ENCODE assay signal across 1 cellular context in the genomic region with DNA sequence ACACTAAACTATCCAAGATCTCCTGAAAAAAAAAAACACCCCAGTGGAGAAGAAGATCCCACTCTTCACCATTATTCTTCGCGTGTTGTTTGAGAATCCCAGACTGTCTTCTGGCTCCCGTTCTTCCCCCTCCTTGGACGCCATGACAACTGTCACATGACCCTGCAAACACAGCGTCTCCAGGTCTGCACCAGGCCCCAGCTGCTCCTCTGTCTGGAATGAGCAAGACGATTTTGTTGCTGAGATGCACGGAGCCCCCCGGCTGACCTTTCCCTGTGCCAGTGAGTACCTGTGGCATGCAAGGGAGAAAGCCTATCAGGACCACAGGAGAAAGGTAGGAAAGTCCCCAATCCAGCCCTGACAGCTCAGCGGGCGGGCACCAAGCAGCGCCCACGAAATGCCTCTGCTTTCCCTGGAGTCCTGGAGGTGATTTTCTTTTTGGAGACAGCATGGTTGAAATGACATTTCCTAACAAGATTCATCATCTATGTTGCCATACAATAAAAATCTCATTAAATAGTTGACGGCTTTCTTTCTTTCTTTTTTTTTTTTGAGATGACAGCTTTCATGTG.
TF ChIP-seq lines count a peak whose summit lies in the region.

A gene (plus strand): TSS at position 171 of the 572 bp plus-strand sequence. CDS start 74 bp downstream, at position 245.

TF ChIP-seq in GM23338, 12 proteins besides CTCF, POLR2A, EP300 and RAD21 (continued from another document):
- TF ChIP-seq, protein P1, sequence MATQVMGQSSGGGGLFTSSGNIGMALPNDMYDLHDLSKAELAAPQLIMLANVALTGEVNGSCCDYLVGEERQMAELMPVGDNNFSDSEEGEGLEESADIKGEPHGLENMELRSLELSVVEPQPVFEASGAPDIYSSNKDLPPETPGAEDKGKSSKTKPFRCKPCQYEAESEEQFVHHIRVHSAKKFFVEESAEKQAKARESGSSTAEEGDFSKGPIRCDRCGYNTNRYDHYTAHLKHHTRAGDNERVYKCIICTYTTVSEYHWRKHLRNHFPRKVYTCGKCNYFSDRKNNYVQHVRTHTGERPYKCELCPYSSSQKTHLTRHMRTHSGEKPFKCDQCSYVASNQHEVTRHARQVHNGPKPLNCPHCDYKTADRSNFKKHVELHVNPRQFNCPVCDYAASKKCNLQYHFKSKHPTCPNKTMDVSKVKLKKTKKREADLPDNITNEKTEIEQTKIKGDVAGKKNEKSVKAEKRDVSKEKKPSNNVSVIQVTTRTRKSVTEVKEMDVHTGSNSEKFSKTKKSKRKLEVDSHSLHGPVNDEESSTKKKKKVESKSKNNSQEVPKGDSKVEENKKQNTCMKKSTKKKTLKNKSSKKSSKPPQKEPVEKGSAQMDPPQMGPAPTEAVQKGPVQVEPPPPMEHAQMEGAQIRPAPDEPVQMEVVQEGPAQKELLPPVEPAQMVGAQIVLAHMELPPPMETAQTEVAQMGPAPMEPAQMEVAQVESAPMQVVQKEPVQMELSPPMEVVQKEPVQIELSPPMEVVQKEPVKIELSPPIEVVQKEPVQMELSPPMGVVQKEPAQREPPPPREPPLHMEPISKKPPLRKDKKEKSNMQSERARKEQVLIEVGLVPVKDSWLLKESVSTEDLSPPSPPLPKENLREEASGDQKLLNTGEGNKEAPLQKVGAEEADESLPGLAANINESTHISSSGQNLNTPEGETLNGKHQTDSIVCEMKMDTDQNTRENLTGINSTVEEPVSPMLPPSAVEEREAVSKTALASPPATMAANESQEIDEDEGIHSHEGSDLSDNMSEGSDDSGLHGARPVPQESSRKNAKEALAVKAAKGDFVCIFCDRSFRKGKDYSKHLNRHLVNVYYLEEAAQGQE (IDR thresholded peaks at IDR 0.05; ENCODE audit: unreplicated experiment), result no peak
- TF ChIP-seq POLR2AphosphoS5 (IDR thresholded peaks at IDR 0.05; ENCODE audit: low read depth), result no peak
- no peak for TF ChIP-seq EZH2 (IDR thresholded peaks at IDR 0.05; ENCODE audit: low read depth, unreplicated experiment)
- TF ChIP-seq JUNB (IDR thresholded peaks at IDR 0.05; ENCODE audit: unreplicated experiment), result no peak
- TF ChIP-seq, protein P2, sequence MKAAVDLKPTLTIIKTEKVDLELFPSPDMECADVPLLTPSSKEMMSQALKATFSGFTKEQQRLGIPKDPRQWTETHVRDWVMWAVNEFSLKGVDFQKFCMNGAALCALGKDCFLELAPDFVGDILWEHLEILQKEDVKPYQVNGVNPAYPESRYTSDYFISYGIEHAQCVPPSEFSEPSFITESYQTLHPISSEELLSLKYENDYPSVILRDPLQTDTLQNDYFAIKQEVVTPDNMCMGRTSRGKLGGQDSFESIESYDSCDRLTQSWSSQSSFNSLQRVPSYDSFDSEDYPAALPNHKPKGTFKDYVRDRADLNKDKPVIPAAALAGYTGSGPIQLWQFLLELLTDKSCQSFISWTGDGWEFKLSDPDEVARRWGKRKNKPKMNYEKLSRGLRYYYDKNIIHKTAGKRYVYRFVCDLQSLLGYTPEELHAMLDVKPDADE (IDR thresholded peaks at IDR 0.05), result no peak
- TF ChIP-seq ZNF114 (CRISPR knock-in tag; IDR thresholded peaks at IDR 0.05), result no peak
